In genomic region chr12:19439059-19440018, GRCh38 we compare ENCODE assay signal across 8 cellular contexts. TPM values are rescaled to one million over a fixed set of nuclear protein-coding genes. Genes with fewer than 3 reads are reported as not detected.
DNase-seq lines count a peak whose midpoint lies in the region; ATAC-seq and TF ChIP-seq lines count a peak whose summit lies in the region.

Gene AEBP2 (plus strand): TSS chr12:19439492. CDS start chr12:19439700, 208 bp downstream.

- TF ChIP-seq CTCF in dorsolateral prefrontal cortex (IDR thresholded peaks at IDR 0.05 in 54 of 56, conservative IDR thresholded peaks at IDR 0.05 in 2 of 56; ENCODE audit: low read depth in 1 of 56, partially characterized antibody in 56 of 56): peak in 16 of 56 donors; percentile 1 to 41 (median 16)
- TF ChIP-seq CTCF in lower leg skin (IDR thresholded peaks at IDR 0.05): no peak

- CTCF ChIA-PET in activated CD4-positive, alpha-beta memory T cell treated with anti-CD3 and anti-CD28 coated beads for 36 hours (lab: Charles Lee): no interaction called here

- H3K27ac Mint-ChIP-seq in activated CD4-positive, alpha-beta memory T cell treated with anti-CD3 and anti-CD28 coated beads for 36 hours: peak within 1 kb of the TSS; percentile 95

- no peaks in the 10 kb centered on the region for H3K27me3 Mint-ChIP-seq in activated CD4-positive, alpha-beta memory T cell treated with anti-CD3 and anti-CD28 coated beads for 36 hours

- H3K36me3 Mint-ChIP-seq in activated CD4-positive, alpha-beta memory T cell treated with anti-CD3 and anti-CD28 coated beads for 36 hours: peaks cover 15% of the 10 kb centered on the region

- POLR2A ChIA-PET in activated CD4-positive, alpha-beta memory T cell treated with anti-CD3 and anti-CD28 coated beads for 36 hours (lab: Charles Lee): interaction anchor here (1.1 to 1.2 kb wide), 2 partner anchors 44 to 57 kb away, joined by 4 to 5 read pairs; no protein-coding TSS in a partner anchor

- DNase-seq in C1 segment of cervical spinal cord (lab: John Stamatoyannopoulos, UW): peak; percentile 74 to 96 (median 90)
- peak; percentile 95 for DNase-seq in NCI-H82 (lab: John Stamatoyannopoulos, UW)
- peak; percentile 93 for DNase-seq in activated CD4-positive, alpha-beta memory T cell treated with anti-CD3 and anti-CD28 coated beads for 36 hours
- DNase-seq in dorsolateral prefrontal cortex: peak; percentile 85 to 94 (median 92)
- peak; percentile 92 to 98 for DNase-seq in lower leg skin (ENCODE audit: low spot score in 2 of 2)
- DNase-seq in stimulated activated CD4-positive, alpha-beta T cell treated with anti-CD3 and anti-CD28 coated beads, Interleukin-4, amount 100 ng/mL, for 4 hours: peak; percentile 78 to 93

- peaks cover 2% of the 10 kb centered on the region for H3K9me3 Mint-ChIP-seq in activated CD4-positive, alpha-beta memory T cell treated with anti-CD3 and anti-CD28 coated beads for 36 hours

- 6 to 9% methylated on average over 56 to 83 of the region's 102 CpGs for WGBS in lower leg skin, 2 donors

- H3K27ac ChIP-seq in dorsolateral prefrontal cortex: peak within 1 kb of the TSS; percentile 63 to 98 (median 92)

- ATAC-seq in GM19328 (IDR thresholded peaks at IDR 0.05; ENCODE audit: unreplicated experiment): peak; percentile 83
- peak; percentile 65 for ATAC-seq in HG03469 (IDR thresholded peaks at IDR 0.05; ENCODE audit: unreplicated experiment)

- peak within 1 kb of the TSS; percentile 99 for H3K4me3 Mint-ChIP-seq in activated CD4-positive, alpha-beta memory T cell treated with anti-CD3 and anti-CD28 coated beads for 36 hours

- peak in 1 of 2 donors; percentile 9 for TF ChIP-seq POLR2A in lower leg skin (IDR thresholded peaks at IDR 0.05)

- H3K4me1 Mint-ChIP-seq in activated CD4-positive, alpha-beta memory T cell treated with anti-CD3 and anti-CD28 coated beads for 36 hours (ENCODE audit: low read depth): peaks cover 37% of the 10 kb centered on the region

- intact Hi-C loops in activated CD4-positive, alpha-beta memory T cell treated with anti-CD3 and anti-CD28 coated beads for 36 hours (cut with micrococcal nuclease): loop anchor here (1.0 to 2.0 kb wide), 3 partner anchors 7 to 57 kb away; no protein-coding TSS in a partner anchor
- intact Hi-C loops in dorsolateral prefrontal cortex (cut with DNase I) (no loop called here), lower leg skin (cut with DNase I; ENCODE audit: low total_unique reads) (no loop called here)

- no peaks in the 10 kb centered on the region for H3K27me3 ChIP-seq in dorsolateral prefrontal cortex

- peak within 1 kb of the TSS; percentile 42 to 100 (median 92) for H3K4me3 ChIP-seq in dorsolateral prefrontal cortex
- peak within 1 kb of the TSS; percentile 69 for H3K4me3 ChIP-seq in lower leg skin (ENCODE audit: low read depth, poor library complexity, severe bottlenecking)

RNA-seq across cellular contexts. Expression of gene AEBP2, which starts in this region (rescaled TPM):
- total RNA-seq in activated CD4-positive, alpha-beta memory T cell treated with anti-CD3 and anti-CD28 coated beads for 36 hours: 10 to 100 TPM; 44.7 to 45.0 TPM
- 10 to 100 TPM; 47.9 to 93.2 (median 69.6) TPM for total RNA-seq in dorsolateral prefrontal cortex
- total RNA-seq in lower leg skin: 10 to 100 TPM; 31.4 to 70.9 (median 54.0) TPM

Comparison
In these comparisons a context has a peak if more than half of its experiments do, and no peak if none do; other contexts are left out.
1. Peak in every context shown above with its lines: DNase-seq, ATAC-seq, H3K4me3 ChIP-seq and H3K27ac ChIP-seq.